Comparison of ENCODE assay signal across 1 cellular context in genomic region chr7:142508251-142508650, GRCh38.
TF ChIP-seq lines count a peak whose summit lies in the region.

No MANE protein-coding gene starts in this region.

TF ChIP-seq in HCT116, 20 proteins besides CTCF, POLR2A, EP300 and RAD21 (continued from another document):
- TF ChIP-seq REST (IDR thresholded peaks at IDR 0.05; ENCODE audit: low read depth) (no peak), ZBTB33 (IDR thresholded peaks at IDR 0.05; ENCODE audit: extremely low read depth, insufficient replicate concordance, low read length) (no peak), POLR2AphosphoS5 (IDR thresholded peaks at IDR 0.05; ENCODE audit: low read depth, low read length) (peak; percentile 26; the same call in 1 of the 2 replicates), CBX3 (IDR thresholded peaks at IDR 0.05; ENCODE audit: low read depth) (0 out of 2 replicates have a peak, but pooled peaks have one; percentile 38), SRF (IDR thresholded peaks at IDR 0.05; ENCODE audit: low read depth) (no peak), JUND (IDR thresholded peaks at IDR 0.05) (peak; percentile 37; the same call in 1 of the 2 replicates)
